Comparison of ENCODE assay signal across 8 cellular contexts in genomic region chr14:93185333-93185688, GRCh38. TPM values are rescaled to one million over a fixed set of nuclear protein-coding genes. Genes with fewer than 3 reads are reported as not detected.
DNase-seq lines count a peak whose midpoint lies in the region; ATAC-seq and TF ChIP-seq lines count a peak whose summit lies in the region.

No MANE protein-coding gene starts in this region.

- no peaks in the 10 kb centered on the region for H3K27me3 ChIP-seq in colonic mucosa

- H3K27me3 Mint-ChIP-seq in naive thymus-derived CD8-positive, alpha-beta T cell: no peaks in the 10 kb centered on the region

- H3K27ac ChIP-seq in KOPT-K1 (ENCODE audit: low read depth, low read length, poor library complexity, severe bottlenecking): peak overlapping the region; percentile 83
- peak overlapping the region; percentile 94 for H3K27ac ChIP-seq in colonic mucosa

- H3K4me3 ChIP-seq in colonic mucosa: peak overlapping the region; percentile 94

- peak overlapping the region; percentile 90 to 98 (median 95) for H3K4me3 Mint-ChIP-seq in naive thymus-derived CD8-positive, alpha-beta T cell

- H3K36me3 ChIP-seq in KOPT-K1 (ENCODE audit: insufficient read depth, low read length): peaks cover 50% of the 10 kb centered on the region
- no peaks in the 10 kb centered on the region for H3K36me3 ChIP-seq in colonic mucosa

- peaks cover 0 to 31% (median 1%) of the 10 kb centered on the region in 3 donors for H3K36me3 Mint-ChIP-seq in naive thymus-derived CD8-positive, alpha-beta T cell

- peak; percentile 2 for ATAC-seq in GM18870 (IDR thresholded peaks at IDR 0.05; ENCODE audit: unreplicated experiment)
- ATAC-seq in naive thymus-derived CD8-positive, alpha-beta T cell: peak; percentile 8 to 16
- no peak for ATAC-seq in GM19035 (IDR thresholded peaks at IDR 0.05; ENCODE audit: unreplicated experiment)
- no peak for ATAC-seq in HG02938 (IDR thresholded peaks at IDR 0.05; ENCODE audit: unreplicated experiment)
- no peak for ATAC-seq in GM21360 (IDR thresholded peaks at IDR 0.05; ENCODE audit: unreplicated experiment)

- no peak for DNase-seq in colonic mucosa
- no peak for DNase-seq in naive thymus-derived CD8-positive, alpha-beta T cell
- DNase-seq in cerebellum (ENCODE audit: low spot score): no peak

- intact Hi-C loops in colonic mucosa (cut with DNase I): no loop called here

- H3K9me3 ChIP-seq in KOPT-K1 (ENCODE audit: insufficient read depth, low read length, poor library complexity, severe bottlenecking) (no peaks in the 10 kb centered on the region), colonic mucosa (no peaks in the 10 kb centered on the region)

- peaks cover 17 to 51% (median 42%) of the 10 kb centered on the region in 4 donors for H3K4me1 Mint-ChIP-seq in naive thymus-derived CD8-positive, alpha-beta T cell

- peaks cover 10% of the 10 kb centered on the region for H3K4me1 ChIP-seq in colonic mucosa

- peak overlapping the region; percentile 70 to 77 for H3K9ac ChIP-seq in colonic mucosa (ENCODE audit: low read depth in 2 of 2, low read length in 2 of 2)

- H3K9me3 Mint-ChIP-seq in naive thymus-derived CD8-positive, alpha-beta T cell: no peaks in the 10 kb centered on the region

- TF ChIP-seq CTCF in colonic mucosa (IDR thresholded peaks at IDR 0.05): no peak

- H3K27ac Mint-ChIP-seq in naive thymus-derived CD8-positive, alpha-beta T cell: peak overlapping the region; percentile 93 to 99 (median 98)

- POLR2A ChIA-PET in naive thymus-derived CD8-positive, alpha-beta T cell (lab: Charles Lee): interaction anchor here (0.6 to 2.6 kb wide), 16 partner anchors 9 to 1800 kb away, joined by 3 to 36 read pairs (median 5); partner anchors contain the start of genes GON7, ITPK1, TRIP11 and UBR7

RNA-seq across cellular contexts. Expression of gene LYSET, which starts 0.2 kb away (rescaled TPM):
- total RNA-seq in colonic mucosa (10 to 100 TPM; 31.3 to 36.8 TPM), cerebellum (16.1 TPM)
- 10 to 100 TPM; 17.4 to 21.7 TPM for total RNA-seq in naive thymus-derived CD8-positive, alpha-beta T cell
- polyA plus RNA-seq in naive thymus-derived CD8-positive, alpha-beta T cell: 10 to 100 TPM; 33.8 to 46.0 (median 42.1) TPM

RNA-seq across cellular contexts. Expression of gene MOAP1, which starts 0.6 kb away (rescaled TPM):
- total RNA-seq in colonic mucosa: 10 to 100 TPM; 12.8 to 22.4 TPM
- 10 to 100 TPM; 58.3 to 58.7 TPM for total RNA-seq in naive thymus-derived CD8-positive, alpha-beta T cell
- 10 to 100 TPM; 56.8 to 75.0 (median 72.2) TPM for polyA plus RNA-seq in naive thymus-derived CD8-positive, alpha-beta T cell
- total RNA-seq in cerebellum: 46.5 TPM

RNA-seq across cellular contexts. Expression of gene GON7, which starts 21.6 kb away (rescaled TPM):
- total RNA-seq in colonic mucosa (10 to 100 TPM; 21.2 to 25.1 TPM), cerebellum (10.2 TPM)
- total RNA-seq in naive thymus-derived CD8-positive, alpha-beta T cell: 1 to 10 TPM; 7.0 to 7.1 TPM
- 10 to 100 TPM in 2 of 3 donors, 1 to 10 TPM in 1; 9.5 to 18.8 (median 17.4) TPM for polyA plus RNA-seq in naive thymus-derived CD8-positive, alpha-beta T cell

RNA-seq across cellular contexts. Expression of gene UBR7, which starts 21.7 kb away (rescaled TPM):
- 10 to 100 TPM; 22.4 to 35.5 TPM for total RNA-seq in colonic mucosa
- 10 to 100 TPM; 13.7 to 13.8 TPM for total RNA-seq in naive thymus-derived CD8-positive, alpha-beta T cell
- polyA plus RNA-seq in naive thymus-derived CD8-positive, alpha-beta T cell: 10 to 100 TPM; 24.9 to 28.2 (median 26.1) TPM
- total RNA-seq in cerebellum: 26.9 TPM

Comparison
In these comparisons a context has a peak if more than half of its experiments do, and no peak if none do; other contexts are left out.
1. ATAC-seq: peak in GM18870 (single experiment) and naive thymus-derived CD8-positive, alpha-beta T cell (2 of 2); none in GM19035 (single experiment), HG02938 (single experiment) and GM21360 (single experiment).